In the genomic region with DNA sequence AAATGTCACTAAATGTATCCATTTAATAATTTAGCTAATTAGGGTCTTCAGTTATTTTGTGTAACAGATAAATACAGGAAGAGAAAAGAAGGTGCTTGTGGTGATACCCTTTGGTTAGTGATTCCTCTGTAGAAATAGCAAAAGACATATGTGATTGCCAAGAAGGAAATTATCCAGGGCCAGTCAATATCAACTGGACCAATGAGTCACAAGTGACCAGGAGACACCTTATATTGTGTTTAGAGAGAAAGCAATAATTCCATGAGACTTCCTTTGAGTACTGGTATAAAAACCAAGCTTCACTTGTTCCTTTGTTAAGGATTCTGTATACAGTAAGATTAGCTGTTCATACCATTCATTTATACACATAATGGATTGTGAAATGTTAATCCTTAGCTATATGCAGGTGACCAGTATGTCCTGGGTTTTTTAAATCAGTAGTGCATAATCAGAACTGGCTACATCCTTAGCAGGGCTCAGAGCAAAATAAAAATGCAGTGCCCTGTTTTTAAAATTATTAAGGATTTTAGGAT, we compare ENCODE assay signal across 19 cellular contexts.
"Had no signal": no experiment of that assay in that cellular context is flagged by ENCODE, and none has a peak within 500 bp of the region (broad histone marks: within the 10 kb centered on the region; RNA-seq: fewer than 3 reads in every experiment).

No MANE protein-coding gene starts in this region.

- H3K27me3 ChIP-seq: foreskin keratinocyte, hepatocyte, neutrophil, stomach, transverse colon had no signal

- H3K9me3 ChIP-seq: esophagus squamous epithelium, neutrophil, stomach, thoracic aorta, transverse colon had no signal

- H3K4me2 ChIP-seq: hepatocyte had no signal

- ATAC-seq: naive thymus-derived CD8-positive, alpha-beta T cell; sciatic nerve had no signal

- H3K4me3 Mint-ChIP-seq: naive thymus-derived CD8-positive, alpha-beta T cell had no signal

- H2AFZ ChIP-seq: hepatocyte had no signal

- H3K27ac Mint-ChIP-seq: naive thymus-derived CD8-positive, alpha-beta T cell had no signal

- H3K27me3 Mint-ChIP-seq: naive thymus-derived CD8-positive, alpha-beta T cell had no signal

- H3K4me1 ChIP-seq: transverse colon had no signal

- H3K36me3 ChIP-seq: esophagus squamous epithelium, thoracic aorta had no signal

- DNase-seq: dorsolateral prefrontal cortex; effector memory CD4-positive, alpha-beta T cell; esophagus squamous epithelium; foreskin keratinocyte; head of caudate nucleus; naive thymus-derived CD8-positive, alpha-beta T cell; posterior cingulate gyrus; stimulated activated CD4-positive, alpha-beta T cell treated with anti-CD3 and anti-CD28 coated beads, Interleukin-2, amount 100 ng/mL, for 24 hours; stimulated activated CD4-positive, alpha-beta T cell treated with anti-CD3 and anti-CD28 coated beads, Interleukin-4, amount 100 ng/mL, for 4 hours; stimulated activated naive CD4-positive, alpha-beta T cell; stomach; substantia nigra; transverse colon had no signal

- H3K27ac ChIP-seq: coronary artery, dorsolateral prefrontal cortex, epithelial cell of prostate, esophagus squamous epithelium, foreskin keratinocyte, hepatocyte, neutrophil, stomach, thoracic aorta, transverse colon had no signal

- H3K9me3 Mint-ChIP-seq: naive thymus-derived CD8-positive, alpha-beta T cell had no signal

- H3K4me3 ChIP-seq: coronary artery, dorsolateral prefrontal cortex, esophagus squamous epithelium, hepatocyte, stomach, thoracic aorta, transverse colon had no signal
